ENCODE assay signal across 8 cellular contexts in genomic region chr19:52095172-52096014, GRCh38.
DNase-seq lines count a peak whose midpoint lies in the region; TF ChIP-seq lines count a peak whose summit lies in the region.

Gene ZNF841, minus strand, starts transcription at chr19:52095765. Its CDS starts 10,964 bp downstream, at chr19:52084801.

- DNase-seq in AG08395 (ENCODE audit: low spot score): peak; percentile 98
- DNase-seq in HK-2 (ENCODE audit: unreplicated experiment): peak; percentile 95
- DNase-seq in NOMO-1 treated with DMSO at 0.1 percent for 48 hours (lab: John Stamatoyannopoulos, UW; ENCODE audit: unreplicated experiment): peak; percentile 59
- DNase-seq in activated T-cell treated with anti-CD3 and anti-CD28 coated beads for 24 hours (ENCODE audit: low read depth): peak; percentile 85
- peak; percentile 98 for DNase-seq in epithelial cell of esophagus (ENCODE audit: low read depth)
- peak; percentile 77 for DNase-seq in middle frontal gyrus (ENCODE audit: extremely low spot score, low spot score)
- peak; percentile 77 for DNase-seq in stimulated activated CD8-positive, alpha-beta memory T cell treated with anti-CD3 and anti-CD28 coated beads, Interleukin-15, amount 100 ng/mL, for 4 hours (ENCODE audit: low read depth in 2 of 2)

- TF ChIP-seq CTCF in epithelial cell of esophagus (IDR thresholded peaks at IDR 0.05; ENCODE audit: insufficient read depth, low read depth, low read length, missing control alignments): no peak

- H3K4me3 ChIP-seq in epithelial cell of esophagus (ENCODE audit: low read length): peak within 1 kb of the TSS; percentile 100

- TF ChIP-seq POLR2A in GM19099 (IDR thresholded peaks at IDR 0.05; ENCODE audit: extremely low read depth, insufficient read length, low read depth): peak; percentile 79

Comparison
In these comparisons a context has a peak if more than half of its experiments do, and no peak if none do; other contexts are left out.
1. Peak in every context shown above with its lines: DNase-seq and H3K4me3 ChIP-seq.